ENCODE assay signal across 28 cellular contexts in the genomic region with DNA sequence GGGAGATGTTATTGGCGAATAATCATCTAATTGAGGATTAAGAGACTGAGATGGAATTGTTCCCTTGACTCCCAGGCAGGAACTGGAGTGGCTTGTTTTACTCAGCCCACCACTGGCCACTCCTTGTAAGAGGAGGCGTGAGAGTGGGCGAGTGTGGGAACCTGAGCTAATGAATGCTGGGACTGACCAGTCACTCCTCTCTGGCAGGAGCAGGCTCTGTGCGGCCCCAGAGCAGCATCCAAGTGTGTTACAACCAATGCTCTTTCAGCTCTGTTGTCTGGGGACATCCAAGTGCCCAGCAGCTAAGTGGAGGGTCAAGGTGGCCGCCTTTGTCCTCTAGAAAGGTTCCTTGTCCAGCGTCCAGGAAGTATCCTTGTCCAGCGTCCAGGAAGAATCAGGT.
"Had no signal": no experiment of that assay in that cellular context is flagged by ENCODE, and none has a peak within 500 bp of the region (broad histone marks: within the 10 kb centered on the region; RNA-seq: fewer than 3 reads in every experiment).

No MANE protein-coding gene starts in this region.

- H3K27me3 ChIP-seq: neural progenitor cell, neutrophil, pancreas, right lobe of liver, spleen, suprapubic skin, testis, tibial artery, transverse colon, upper lobe of right lung, uterus had no signal

- ATAC-seq: naive thymus-derived CD4-positive, alpha-beta T cell; natural killer cell; pancreas; psoas muscle; right cardiac atrium; right lobe of liver; stimulated activated memory B cell treated with anti-CD40 and anti-IgM and Interleukin-4, amounts not matched to agents 10 μg/mL and 1 μg/mL and 100 μg/mL, for 72 hours; stimulated activated naive CD8-positive, alpha-beta T cell treated with anti-CD3 and anti-CD28 coated beads, Interleukin-15, amount 100 ng/mL, for 72 hours; stimulated activated naive CD8-positive, alpha-beta T cell treated with anti-CD3 and anti-CD28 coated beads, Interleukin-15, Interleukin-2, amounts not matched to agents 100 U/mL and 50 U/mL, for 24 hours; upper lobe of right lung had no signal

- DNase-seq: naive thymus-derived CD4-positive, alpha-beta T cell; natural killer cell; nucleus accumbens; pancreas; psoas muscle; right cardiac atrium; right lobe of liver; spleen; stimulated activated CD4-positive, alpha-beta T cell treated with anti-CD3 and anti-CD28 coated beads, Interleukin-12 subunit alpha, Interleukin-12 subunit beta, amount 100 ng/mL, for 4 hours; stimulated activated CD4-positive, alpha-beta T cell treated with anti-CD3 and anti-CD28 coated beads, Interleukin-1b, Interleukin-23, amount 100 ng/mL, for 48 hours; stimulated activated CD4-positive, alpha-beta T cell treated with anti-CD3 and anti-CD28 coated beads, Interleukin-4, amount 100 ng/mL, for 1 hour; stimulated activated CD4-positive, alpha-beta T cell treated with anti-CD3 and anti-CD28 coated beads, Interleukin-4, amount 100 ng/mL, for 4 hours; stimulated activated CD8-positive, alpha-beta memory T cell treated with anti-CD3 and anti-CD28 coated beads, Interleukin-4, amount 100 ng/mL, for 48 hours; stimulated activated naive CD4-positive, alpha-beta T cell; stimulated activated naive CD8-positive, alpha-beta T cell treated with anti-CD3 and anti-CD28 coated beads, Interleukin-15, amount 100 ng/mL, for 72 hours; stimulated activated naive CD8-positive, alpha-beta T cell treated with anti-CD3 and anti-CD28 coated beads, Interleukin-15, Interleukin-2, amounts not matched to agents 100 U/mL and 50 U/mL, for 24 hours; substantia nigra; testis; tibial artery; transverse colon; upper lobe of right lung; uterus had no signal

- H3K27ac ChIP-seq: neural progenitor cell, neutrophil, pancreas, psoas muscle, right lobe of liver, skin epidermis, spleen, suprapubic skin, testis, tibial artery, transverse colon, upper lobe of right lung, uterus had no signal

- H3K36me3 ChIP-seq: neural progenitor cell, neutrophil, pancreas, right lobe of liver, spleen, suprapubic skin, tibial artery, transverse colon, upper lobe of right lung, uterus had no signal

- H3K4me3 ChIP-seq: neural progenitor cell, pancreas, psoas muscle, right lobe of liver, skin epidermis, smooth muscle cell, spleen, suprapubic skin, testis, tibial artery, transverse colon, upper lobe of right lung, uterus had no signal

- H3K4me2 ChIP-seq: neural progenitor cell, smooth muscle cell had no signal

- H3K9me3 ChIP-seq: neutrophil, pancreas, psoas muscle, right lobe of liver, suprapubic skin, testis, tibial artery, transverse colon, upper lobe of right lung, uterus had no signal

- H3K9ac ChIP-seq: neural progenitor cell had no signal

- H2AFZ ChIP-seq: neural progenitor cell had no signal

- H3K4me1 ChIP-seq: neural progenitor cell, pancreas, psoas muscle, right lobe of liver, spleen, suprapubic skin, testis, tibial artery, transverse colon, upper lobe of right lung, uterus had no signal
